Comparison of ENCODE assay signal across 14 cellular contexts in genomic region chr5:180540050-180540694, GRCh38.
DNase-seq lines count a peak whose midpoint lies in the region; ATAC-seq and TF ChIP-seq lines count a peak whose summit lies in the region.
"Had no signal": no experiment of that assay in that cellular context is flagged by ENCODE, and none has a peak within 500 bp of the region (broad histone marks: within the 10 kb centered on the region; RNA-seq: fewer than 3 reads in every experiment).

No MANE protein-coding gene starts in this region.

- DNase-seq in GM10266 (ENCODE audit: extremely low spot score) = peak; percentile 51
- DNase-seq in NCI-H1930 (lab: John Stamatoyannopoulos, UW) = no peak
- no peak for DNase-seq in NAMALWA (ENCODE audit: low spot score)
- no peak for DNase-seq in foreskin melanocyte
- no peak for DNase-seq in activated gamma-delta T cell treated with Interleukin-2 at 50 U/mL for 16 hours
- DNase-seq: activated CD4-positive, alpha-beta T cell treated with anti-CD3 and anti-CD28 coated beads, Interleukin-2, amount 10 ng/mL, durations not matched to agents 7 days and 5 days; amygdala; HCEC 1CT; hypothalamus; mesenchymal stem cell; uterus had no signal

- no peak for TF ChIP-seq CTCF in GM10266 (IDR thresholded peaks at IDR 0.05; ENCODE audit: control insufficient read depth, insufficient read depth, low read depth, missing control alignments)

- ATAC-seq in GM19043 (IDR thresholded peaks at IDR 0.05; ENCODE audit: low read depth, unreplicated experiment) = peak; percentile 74
- peak; percentile 87 for ATAC-seq in HG02798 (IDR thresholded peaks at IDR 0.05; ENCODE audit: poor library complexity, unreplicated experiment)
- ATAC-seq in HG03521 (IDR thresholded peaks at IDR 0.05; ENCODE audit: unreplicated experiment) = peak; percentile 89
